ENCODE assay signal across 8 cellular contexts in the genomic region with DNA sequence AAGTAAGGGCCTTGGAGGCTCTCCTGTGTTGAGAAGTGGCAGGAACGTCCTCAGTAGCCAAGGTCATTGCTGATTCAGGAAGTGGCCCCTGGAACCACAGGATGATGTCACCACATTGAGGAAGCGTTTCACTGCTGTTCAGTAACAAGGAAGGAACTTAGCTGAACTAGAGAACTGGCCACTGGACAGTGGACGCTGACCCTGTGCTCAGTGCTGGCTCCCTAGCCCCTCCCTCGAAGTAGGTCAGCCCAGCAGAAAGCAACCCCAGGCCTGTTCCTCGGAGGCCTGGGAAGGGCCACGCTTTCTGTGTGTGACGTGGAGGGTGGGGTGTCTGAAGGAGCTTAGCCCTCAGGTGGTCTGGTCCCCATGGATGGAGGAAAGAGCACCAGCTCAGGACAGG. TPM values are rescaled to one million over a fixed set of nuclear protein-coding genes. Genes with fewer than 3 reads are reported as not detected.
DNase-seq lines count a peak whose midpoint lies in the region; ATAC-seq and TF ChIP-seq lines count a peak whose summit lies in the region.

No MANE protein-coding gene starts in this region.

- H2BK12ac ChIP-seq in trophoblast cell (ENCODE audit: low read length) = no peak overlapping the region

- H3K27ac ChIP-seq in trophoblast cell (ENCODE audit: low read depth, low read length) = no peak overlapping the region

- no peak overlapping the region for H2AFZ ChIP-seq in trophoblast cell (ENCODE audit: insufficient read depth, low read length, poor library complexity)

- ATAC-seq in GM21447 (IDR thresholded peaks at IDR 0.05; ENCODE audit: unreplicated experiment) = no peak

- H3K9ac ChIP-seq in trophoblast cell (ENCODE audit: low read length) = no peak overlapping the region

- peaks cover 2% of the 10 kb centered on the region for H3K79me1 ChIP-seq in trophoblast cell (ENCODE audit: low read length)

- no CpG with 5 or more reads among the region's 7 CpGs for WGBS in trophoblast cell (ENCODE audit: extremely low coverage, insufficient coverage, insufficient read length)

- H3K18ac ChIP-seq in trophoblast cell (ENCODE audit: low read length) = peak overlapping the region; percentile 16

- DNase-seq in GM06990 (ENCODE audit: extremely low read depth, insufficient read length) = peak; percentile 29
- peak; percentile 86 for DNase-seq in SIG-M5 treated with dmso at 0.1 percent for 504 hours (lab: John Stamatoyannopoulos, UW; ENCODE audit: unreplicated experiment)
- DNase-seq in fibroblast of pulmonary artery (ENCODE audit: low read depth) = peak; percentile 60
- peak in 1 of 2 donors; percentile 34 for DNase-seq in trophoblast cell
- DNase-seq in NCI-H82 treated with DMSO at 0.1 percent for 48 hours (lab: John Stamatoyannopoulos, UW; ENCODE audit: unreplicated experiment) = no peak
- DNase-seq in germinal center (ENCODE audit: low spot score) = no peak
- no peak for DNase-seq in NCI-H2107 treated with DMSO at 0.1 percent for 48 hours (lab: John Stamatoyannopoulos, UW; ENCODE audit: unreplicated experiment)

- H4K8ac ChIP-seq in trophoblast cell (ENCODE audit: low read depth, low read length) = no peak overlapping the region

- H3K27me3 ChIP-seq in GM06990 (replicated peaks; ENCODE audit: control insufficient read depth, insufficient read depth, low read length) (no peaks in the 10 kb centered on the region; the same call in 1 of the 2 replicates), trophoblast cell (ENCODE audit: insufficient read depth, low read length) (no peaks in the 10 kb centered on the region)

- no peak overlapping the region for H3K4me2 ChIP-seq in trophoblast cell (ENCODE audit: low read length)

- no peak overlapping the region for H3K4ac ChIP-seq in trophoblast cell (ENCODE audit: low read depth, low read length)

- H3K14ac ChIP-seq in trophoblast cell (ENCODE audit: low read length) = no peak overlapping the region

- no peak overlapping the region for H4K12ac ChIP-seq in trophoblast cell (ENCODE audit: low read depth, low read length)

- peaks cover 3 to 8% of the 10 kb centered on the region in 2 experiments for H3K4me1 ChIP-seq in trophoblast cell (ENCODE audit: control insufficient read depth in 1 of 2, insufficient read depth in 2 of 2, low read length in 2 of 2)

- H3K36me3 ChIP-seq in GM06990 (ENCODE audit: control insufficient read depth, insufficient read depth, low read length) (no peaks in the 10 kb centered on the region), trophoblast cell (ENCODE audit: control insufficient read depth in 1 of 2, insufficient read depth in 2 of 2, low read length in 2 of 2) (peaks cover 23% of the 10 kb centered on the region in 2 experiments)

- H3K9me3 ChIP-seq in trophoblast cell (ENCODE audit: insufficient read depth, low read depth, low read length) = no peaks in the 10 kb centered on the region

- TF ChIP-seq CTCF in GM06990 (IDR thresholded peaks at IDR 0.05; ENCODE audit: insufficient read depth, low read length, poor library complexity, severe bottlenecking) (no peak), fibroblast of pulmonary artery (IDR thresholded peaks at IDR 0.05; ENCODE audit: low read length, missing control alignments) (no peak)

- H3K4me3 ChIP-seq in GM06990 (replicated peaks; ENCODE audit: low read depth, low read length) (no peak overlapping the region), fibroblast of pulmonary artery (replicated peaks; ENCODE audit: low read depth, low read length) (no peak overlapping the region), trophoblast cell (ENCODE audit: low read depth, low read length) (no peak overlapping the region)

- no peaks in the 10 kb centered on the region for H3K79me2 ChIP-seq in trophoblast cell (ENCODE audit: control insufficient read depth, insufficient read depth, low read length, poor library complexity)

- no peak overlapping the region for H2BK5ac ChIP-seq in trophoblast cell (ENCODE audit: low read depth, low read length, poor library complexity)

- H3K23ac ChIP-seq in trophoblast cell (ENCODE audit: low read length) = no peak overlapping the region

- H2AK5ac ChIP-seq in trophoblast cell (ENCODE audit: low read length) = no peak overlapping the region

- H4K91ac ChIP-seq in trophoblast cell (ENCODE audit: low read depth, low read length) = no peak overlapping the region

- H2BK120ac ChIP-seq in trophoblast cell (ENCODE audit: insufficient read depth, low read length, poor library complexity) = no peak overlapping the region

RNA-seq across cellular contexts. Expression of gene B9D1, which starts 58.3 kb away (rescaled TPM):
- 7.2 and 7.3 TPM in 2 replicates for polyA plus RNA-seq in trophoblast cell (2013)

Comparison
In these comparisons a context has a peak if more than half of its experiments do, and no peak if none do; other contexts are left out.
1. DNase-seq: peak in GM06990 (single experiment), SIG-M5 treated with dmso at 0.1 percent for 504 hours (single experiment) and fibroblast of pulmonary artery (single experiment); none in NCI-H82 treated with DMSO at 0.1 percent for 48 hours (single experiment), germinal center (single experiment) and NCI-H2107 treated with DMSO at 0.1 percent for 48 hours (single experiment).